Comparison of ENCODE assay signal across 8 cellular contexts in genomic region chr6:7910654-7911344, GRCh38. TPM values are rescaled to one million over a fixed set of nuclear protein-coding genes. Genes with fewer than 3 reads are reported as not detected.
DNase-seq lines count a peak whose midpoint lies in the region; ATAC-seq, FAIRE-seq and TF ChIP-seq lines count a peak whose summit lies in the region.

TXNDC5 (minus strand) TSS chr6:7910788; CDS start chr6:7910776, 12 bp downstream.

- peak within 1 kb of the TSS; percentile 6 for H3K9ac ChIP-seq in neural progenitor cell

- H3F3A ChIP-seq in neural progenitor cell (ENCODE audit: low read depth), result peaks cover 26% of the 10 kb centered on the region

- H3K4me1 Mint-ChIP-seq in neural progenitor cell, result peaks cover 13% of the 10 kb centered on the region

- no peaks in the 10 kb centered on the region for H3K36me3 ChIP-seq in neural progenitor cell

- peak; percentile 78 for DNase-seq in D721Med (ENCODE audit: insufficient read length, low spot score)
- DNase-seq in HuH-7.5 (ENCODE audit: low spot score), result peak; percentile 67
- DNase-seq in SHP77 (lab: John Stamatoyannopoulos, UW), result peak; percentile 50 to 68
- DNase-seq in activated gamma-delta T cell treated with anti-CD3 and anti-CD28 coated beads, Interleukin-2, amount 50 U/mL, for 16 hours (ENCODE audit: low read depth), result peak; percentile 44
- DNase-seq in foreskin keratinocyte, result peak; percentile 32 to 55
- peak; percentile 93 for DNase-seq in neural progenitor cell (ENCODE audit: low spot score)
- peak; percentile 62 for DNase-seq in stromal cell of bone marrow (ENCODE audit: low read depth)

- ATAC-seq in GM21526 (IDR thresholded peaks at IDR 0.05; ENCODE audit: low FRiP score, unreplicated experiment), result peak; percentile 62
- ATAC-seq in foreskin keratinocyte, result peak; percentile 75

- H3K36me3 Mint-ChIP-seq in neural progenitor cell, result peaks cover 2% of the 10 kb centered on the region

- H3K9me3 Mint-ChIP-seq in neural progenitor cell, result no peaks in the 10 kb centered on the region

- peak within 1 kb of the TSS; percentile 90 for H3K4me3 Mint-ChIP-seq in neural progenitor cell

- TF ChIP-seq CTCF in D721Med (IDR thresholded peaks at IDR 0.05; ENCODE audit: insufficient read depth, missing control alignments) (no peak), foreskin keratinocyte (conservative IDR thresholded peaks at IDR 0.05) (no peak), neural progenitor cell (IDR thresholded peaks at IDR 0.05) (no peak)

- no peak within 1 kb of the TSS for H3K27ac Mint-ChIP-seq in neural progenitor cell

- H3K4me2 ChIP-seq in neural progenitor cell, result peak within 1 kb of the TSS; percentile 77

- H3K27me3 Mint-ChIP-seq in neural progenitor cell (ENCODE audit: insufficient read depth, low read depth), result peaks cover 3% of the 10 kb centered on the region

- FAIRE-seq in D721Med (lab: Jason Lieb, UNC), result no peak

- H2AFZ ChIP-seq in neural progenitor cell (replicated peaks), result peak within 1 kb of the TSS; percentile 91

- H3K9me3 ChIP-seq in neural progenitor cell (ENCODE audit: low read depth), result no peaks in the 10 kb centered on the region

- peaks cover 36% of the 10 kb centered on the region for H3K27me3 ChIP-seq in foreskin keratinocyte
- peaks cover 35% of the 10 kb centered on the region for H3K27me3 ChIP-seq in neural progenitor cell

- H3K4me1 ChIP-seq in foreskin keratinocyte (no peaks in the 10 kb centered on the region), neural progenitor cell (peaks cover 20% of the 10 kb centered on the region)

- peaks cover 21% of the 10 kb centered on the region for H4K20me1 ChIP-seq in neural progenitor cell (ENCODE audit: low read depth)

- peak within 1 kb of the TSS; percentile 59 for H3K27ac ChIP-seq in foreskin keratinocyte
- H3K27ac ChIP-seq in neural progenitor cell, result no peak within 1 kb of the TSS

- H3K4me3 ChIP-seq in neural progenitor cell, result peak within 1 kb of the TSS; percentile 59

- peaks cover 44% of the 10 kb centered on the region for H3K79me2 ChIP-seq in neural progenitor cell (ENCODE audit: low read depth)

RNA-seq across cellular contexts. Expression of gene TXNDC5, which starts in this region (rescaled TPM):
- total RNA-seq in foreskin keratinocyte, result 157 and 159 TPM in 2 replicates
- polyA plus RNA-seq in foreskin keratinocyte, result 94.9 and 110 TPM in 2 replicates
- 155 TPM in 2 replicates for total RNA-seq in neural progenitor cell (ENCODE audit: low replicate concordance)
